ENCODE assay signal across 32 cellular contexts in genomic region chr13:42926555-42926954, GRCh38.
DNase-seq lines count a peak whose midpoint lies in the region; ATAC-seq and TF ChIP-seq lines count a peak whose summit lies in the region.
"Had no signal": no experiment of that assay in that cellular context is flagged by ENCODE, and none has a peak within 500 bp of the region (broad histone marks: within the 10 kb centered on the region; RNA-seq: fewer than 3 reads in every experiment).

No MANE protein-coding gene starts in this region.

- DNase-seq in natural killer cell: no peak
- no peak for DNase-seq in natural killer cell treated with Interleukin-12 subunit alpha and Interleukin-12 subunit beta and Interleukin-15 and Interleukin-18, amount 100 ng/mL, for 72 hours (ENCODE audit: low spot score)
- peak; percentile 62 for DNase-seq in dedifferentiated amniotic fluid mesenchymal stem cell (ENCODE audit: extremely low spot score)
- DNase-seq in iris pigment epithelial cell (ENCODE audit: low read depth): peak; percentile 83
- no peak for DNase-seq in middle frontal gyrus (ENCODE audit: extremely low spot score, low spot score)
- no peak for DNase-seq in islet precursor cell
- DNase-seq in GM13976 (ENCODE audit: low spot score): no peak
- DNase-seq: activated CD4-positive, alpha-beta T cell treated with anti-CD3 and anti-CD28 coated beads, Interleukin-2, amount 50 U/mL, for 4 hours; activated CD8-positive, alpha-beta memory T cell treated with anti-CD3 and anti-CD28 coated beads, Interleukin-2, amount 50 U/mL, for 4 hours; activated naive CD4-positive, alpha-beta T cell treated with anti-CD3 and anti-CD28 coated beads, Interleukin-2, amount 50 U/mL, for 16 hours; AML-193; amygdala; brain microvascular endothelial cell; CD4-positive, CD25-positive, alpha-beta regulatory T cell; colonic mucosa; DMS79 treated with DMSO at 0.1 percent for 48 hours; effector CD8-positive, alpha-beta T cell; foreskin melanocyte; GDM1; heart left ventricle; kidney glomerular epithelial cell; lower lobe of right lung; NCI-H1092; NCI-H1694; NCI-H82; retina; small intestine; stimulated activated naive B cell treated with anti-CD40 and anti-IgM and Interleukin-4, amounts not matched to agents 10 μg/mL and 1 μg/mL and 100 μg/mL, for 72 hours; upper lobe of right lung had no signal

- H3K4me1 Mint-ChIP-seq in natural killer cell: peaks cover 14 to 23% of the 10 kb centered on the region in 2 donors
- peaks cover 13 to 22% of the 10 kb centered on the region in 2 donors for H3K4me1 Mint-ChIP-seq in natural killer cell treated with Interleukin-12 subunit alpha and Interleukin-12 subunit beta and Interleukin-15 and Interleukin-18, amount 100 ng/mL, for 72 hours (ENCODE audit: low read depth in 2 of 2)
- H3K4me1 Mint-ChIP-seq: stimulated activated naive B cell treated with anti-CD40 and anti-IgM and Interleukin-4, amounts not matched to agents 10 μg/mL and 1 μg/mL and 100 μg/mL, for 72 hours had no signal

- intact Hi-C loops in natural killer cell (cut with micrococcal nuclease): no loop called here

- no peaks in the 10 kb centered on the region for H3K27me3 Mint-ChIP-seq in natural killer cell (ENCODE audit: low read depth in 2 of 2)
- no peaks in the 10 kb centered on the region for H3K27me3 Mint-ChIP-seq in natural killer cell treated with Interleukin-12 subunit alpha and Interleukin-12 subunit beta and Interleukin-15 and Interleukin-18, amount 100 ng/mL, for 72 hours
- H3K27me3 Mint-ChIP-seq: CD4-positive, CD25-positive, alpha-beta regulatory T cell; stimulated activated naive B cell treated with anti-CD40 and anti-IgM and Interleukin-4, amounts not matched to agents 10 μg/mL and 1 μg/mL and 100 μg/mL, for 72 hours had no signal

- no peak for TF ChIP-seq CTCF in natural killer cell (IDR thresholded peaks at IDR 0.05)
- TF ChIP-seq CTCF in GM13976 (IDR thresholded peaks at IDR 0.05; ENCODE audit: borderline replicate concordance, control extremely low read depth, extremely low read depth, insufficient read depth, missing control alignments): no peak

- in situ Hi-C loops in GM13976 (cut with MboI; ENCODE audit: low sequenced_read_pairs, unreplicated experiment): no loop called here

- H3K36me3 Mint-ChIP-seq in natural killer cell: peaks cover 25% of the 10 kb centered on the region
- H3K36me3 Mint-ChIP-seq in natural killer cell treated with Interleukin-12 subunit alpha and Interleukin-12 subunit beta and Interleukin-15 and Interleukin-18, amount 100 ng/mL, for 72 hours: peaks cover 17% of the 10 kb centered on the region

- H3K4me3 Mint-ChIP-seq in natural killer cell: no peak overlapping the region
- no peak overlapping the region for H3K4me3 Mint-ChIP-seq in natural killer cell treated with Interleukin-12 subunit alpha and Interleukin-12 subunit beta and Interleukin-15 and Interleukin-18, amount 100 ng/mL, for 72 hours
- H3K4me3 Mint-ChIP-seq: CD4-positive, CD25-positive, alpha-beta regulatory T cell; stimulated activated naive B cell treated with anti-CD40 and anti-IgM and Interleukin-4, amounts not matched to agents 10 μg/mL and 1 μg/mL and 100 μg/mL, for 72 hours had no signal

- H3K9me3 Mint-ChIP-seq in natural killer cell: no peaks in the 10 kb centered on the region
- H3K9me3 Mint-ChIP-seq in natural killer cell treated with Interleukin-12 subunit alpha and Interleukin-12 subunit beta and Interleukin-15 and Interleukin-18, amount 100 ng/mL, for 72 hours: no peaks in the 10 kb centered on the region
- H3K9me3 Mint-ChIP-seq: stimulated activated naive B cell treated with anti-CD40 and anti-IgM and Interleukin-4, amounts not matched to agents 10 μg/mL and 1 μg/mL and 100 μg/mL, for 72 hours had no signal

- peak overlapping the region; percentile 18 to 22 for H3K27ac Mint-ChIP-seq in natural killer cell
- no peak overlapping the region for H3K27ac Mint-ChIP-seq in natural killer cell treated with Interleukin-12 subunit alpha and Interleukin-12 subunit beta and Interleukin-15 and Interleukin-18, amount 100 ng/mL, for 72 hours
- H3K27ac Mint-ChIP-seq: stimulated activated naive B cell treated with anti-CD40 and anti-IgM and Interleukin-4, amounts not matched to agents 10 μg/mL and 1 μg/mL and 100 μg/mL, for 72 hours had no signal

- ATAC-seq in natural killer cell: peak in 1 of 3 donors; percentile 49
- no peak for ATAC-seq in natural killer cell treated with Interleukin-12 subunit alpha and Interleukin-12 subunit beta and Interleukin-15 and Interleukin-18, amount 100 ng/mL, for 72 hours
- ATAC-seq in HG03442 (IDR thresholded peaks at IDR 0.05; ENCODE audit: unreplicated experiment): no peak
- ATAC-seq: A549; HCT116; heart left ventricle; lower lobe of right lung; stimulated activated naive B cell treated with anti-CD40 and anti-IgM and Interleukin-4, amounts not matched to agents 10 μg/mL and 1 μg/mL and 100 μg/mL, for 72 hours; upper lobe of right lung had no signal

Comparison
In these comparisons a context has a peak if more than half of its experiments do, and no peak if none do; other contexts are left out.
1. H3K27ac Mint-ChIP-seq: peak in natural killer cell (2 of 2); none in natural killer cell treated with Interleukin-12 subunit alpha and Interleukin-12 subunit beta and Interleukin-15 and Interleukin-18, amount 100 ng/mL, for 72 hours (0 of 2).
2. DNase-seq: peak in dedifferentiated amniotic fluid mesenchymal stem cell (single experiment) and iris pigment epithelial cell (single experiment); none in natural killer cell (single experiment), natural killer cell treated with Interleukin-12 subunit alpha and Interleukin-12 subunit beta and Interleukin-15 and Interleukin-18, amount 100 ng/mL, for 72 hours (single experiment), middle frontal gyrus (single experiment), islet precursor cell (single experiment) and GM13976 (single experiment).